In genomic region chr11:32884770-32885384, GRCh38 we compare ENCODE assay signal across 9 cellular contexts. TPM values are rescaled to one million over a fixed set of nuclear protein-coding genes. Genes with fewer than 3 reads are reported as not detected.
DNase-seq lines count a peak whose midpoint lies in the region; ATAC-seq and TF ChIP-seq lines count a peak whose summit lies in the region.
"Had no signal": no experiment of that assay in that cellular context is flagged by ENCODE, and none has a peak within 500 bp of the region (broad histone marks: within the 10 kb centered on the region; RNA-seq: fewer than 3 reads in every experiment).

No MANE protein-coding gene starts in this region.

- no peak overlapping the region for H3K4me2 ChIP-seq in OCI-LY7 (ENCODE audit: low read length)

- no peaks in the 10 kb centered on the region for H3K4me1 Mint-ChIP-seq in natural killer cell
- no peaks in the 10 kb centered on the region for H3K4me1 Mint-ChIP-seq in natural killer cell treated with Interleukin-12 subunit alpha and Interleukin-12 subunit beta and Interleukin-15 and Interleukin-18, amount 100 ng/mL, for 72 hours (ENCODE audit: low read depth in 2 of 2)

- no peaks in the 10 kb centered on the region for H3K9me2 ChIP-seq in OCI-LY7 (ENCODE audit: insufficient read depth, low read length)

- no peaks in the 10 kb centered on the region for H3K79me2 ChIP-seq in OCI-LY7 (ENCODE audit: insufficient read depth, low read depth, low read length)

- no peak overlapping the region for H2AFZ ChIP-seq in OCI-LY7 (ENCODE audit: low read length)

- H3K4me3 Mint-ChIP-seq in natural killer cell, result no peak overlapping the region
- no peak overlapping the region for H3K4me3 Mint-ChIP-seq in natural killer cell treated with Interleukin-12 subunit alpha and Interleukin-12 subunit beta and Interleukin-15 and Interleukin-18, amount 100 ng/mL, for 72 hours

- no peaks in the 10 kb centered on the region for H3K9me3 ChIP-seq in OCI-LY7 (ENCODE audit: low read length)

- no peaks in the 10 kb centered on the region for H3K36me3 Mint-ChIP-seq in natural killer cell
- no peaks in the 10 kb centered on the region for H3K36me3 Mint-ChIP-seq in natural killer cell treated with Interleukin-12 subunit alpha and Interleukin-12 subunit beta and Interleukin-15 and Interleukin-18, amount 100 ng/mL, for 72 hours
- H3K36me3 Mint-ChIP-seq: activated naive CD4-positive, alpha-beta T cell treated with anti-CD3 and anti-CD28 coated beads, Interleukin-2, amount 50 U/mL, for 72 hours had no signal

- no peak overlapping the region for H3K4me3 ChIP-seq in OCI-LY7 (ENCODE audit: low read depth, low read length, poor library complexity, severe bottlenecking)
- H3K4me3 ChIP-seq in fibroblast of pulmonary artery (replicated peaks; ENCODE audit: low read depth, low read length), result no peak overlapping the region

- no peak overlapping the region for H3K27ac Mint-ChIP-seq in natural killer cell
- no peak overlapping the region for H3K27ac Mint-ChIP-seq in natural killer cell treated with Interleukin-12 subunit alpha and Interleukin-12 subunit beta and Interleukin-15 and Interleukin-18, amount 100 ng/mL, for 72 hours
- H3K27ac Mint-ChIP-seq: activated naive CD4-positive, alpha-beta T cell treated with anti-CD3 and anti-CD28 coated beads, Interleukin-2, amount 50 U/mL, for 72 hours had no signal

- no peaks in the 10 kb centered on the region for H4K20me1 ChIP-seq in OCI-LY7 (ENCODE audit: insufficient read depth, low read length)

- no peaks in the 10 kb centered on the region for H3K4me1 ChIP-seq in OCI-LY7 (ENCODE audit: insufficient read depth, low read length, poor library complexity, severe bottlenecking)

- TF ChIP-seq CTCF in natural killer cell (IDR thresholded peaks at IDR 0.05) (peak; percentile 29), OCI-LY7 (conservative IDR thresholded peaks at IDR 0.05; ENCODE audit: low read length) (peak; percentile 80), fibroblast of pulmonary artery (IDR thresholded peaks at IDR 0.05; ENCODE audit: low read length, missing control alignments) (peak; percentile 64)

- intact Hi-C loops in natural killer cell (cut with micrococcal nuclease), result loop anchor here (2.0 kb wide), 1 partner anchor 180 kb away; no protein-coding TSS in a partner anchor
- intact Hi-C loops in OCI-LY7 (cut with micrococcal nuclease; ENCODE audit: unreplicated experiment), result no loop called here

- H3K27ac ChIP-seq in OCI-LY7 (ENCODE audit: low read depth, low read length, poor library complexity, severe bottlenecking), result no peak overlapping the region

- no peaks in the 10 kb centered on the region for H3K36me3 ChIP-seq in OCI-LY7 (ENCODE audit: insufficient read depth, low read length)

- CTCF ChIA-PET in OCI-LY7 (lab: Charles Lee; ENCODE audit: unreplicated experiment), result interaction anchor here (1.0 kb wide), 1 partner anchor 10 kb away, joined by 3 read pairs; no protein-coding TSS in a partner anchor

- POLR2A ChIA-PET in OCI-LY7 (lab: Charles Lee), result no interaction called here

- no TSS peak for BruUV-seq in OCI-LY7 (replicated peaks; lab: Mats Ljungman, UMichigan)

- no peak for DNase-seq in natural killer cell
- no peak for DNase-seq in natural killer cell treated with Interleukin-12 subunit alpha and Interleukin-12 subunit beta and Interleukin-15 and Interleukin-18, amount 100 ng/mL, for 72 hours (ENCODE audit: low spot score)
- DNase-seq in OCI-LY7 (ENCODE audit: low spot score), result peak; percentile 39
- peak; percentile 36 for DNase-seq in fibroblast of pulmonary artery (ENCODE audit: low read depth)
- no peak for DNase-seq in pons (ENCODE audit: low spot score)
- no peak for DNase-seq in COR-L47 (lab: John Stamatoyannopoulos, UW)
- DNase-seq in activated naive CD4-positive, alpha-beta T cell (lab: John Stamatoyannopoulos, UW), result no peak
- no peak for DNase-seq in stimulated activated CD8-positive, alpha-beta memory T cell treated with anti-CD3 and anti-CD28 coated beads, Interleukin-4, amount 100 ng/mL, for 48 hours

- peaks cover 0 to 6% of the 10 kb centered on the region in 2 donors for H3K27me3 Mint-ChIP-seq in natural killer cell (ENCODE audit: low read depth in 2 of 2)
- peaks cover 4 to 8% of the 10 kb centered on the region in 2 donors for H3K27me3 Mint-ChIP-seq in natural killer cell treated with Interleukin-12 subunit alpha and Interleukin-12 subunit beta and Interleukin-15 and Interleukin-18, amount 100 ng/mL, for 72 hours

- no peaks in the 10 kb centered on the region for H3K9me3 Mint-ChIP-seq in natural killer cell
- no peaks in the 10 kb centered on the region for H3K9me3 Mint-ChIP-seq in natural killer cell treated with Interleukin-12 subunit alpha and Interleukin-12 subunit beta and Interleukin-15 and Interleukin-18, amount 100 ng/mL, for 72 hours

- ATAC-seq in natural killer cell, result peak in 2 of 3 donors; percentile 48 to 52
- ATAC-seq in natural killer cell treated with Interleukin-12 subunit alpha and Interleukin-12 subunit beta and Interleukin-15 and Interleukin-18, amount 100 ng/mL, for 72 hours, result no peak

RNA-seq across cellular contexts. Expression of gene QSER1, which starts 7.7 kb away (rescaled TPM):
- total RNA-seq in natural killer cell (10 to 100 TPM; 14.5 to 21.5 (median 17.8) TPM), OCI-LY7 (2022) (46.3 and 52.5 TPM in 2 replicates)
- total RNA-seq in natural killer cell treated with Interleukin-12 subunit alpha and Interleukin-12 subunit beta and Interleukin-15 and Interleukin-18, amount 100 ng/mL, for 72 hours, result 10 to 100 TPM; 15.5 to 22.6 TPM
- total RNA-seq in OCI-LY7 (2014; rRNA removed; shearing (Covaris generic)), result 30.6 and 32.3 TPM in 2 replicates

RNA-seq across cellular contexts. Expression of gene PRRG4, which starts 55.1 kb away (rescaled TPM):
- total RNA-seq in natural killer cell, result under 1 TPM; 0.14 to 0.25 (median 0.19) TPM
- total RNA-seq in natural killer cell treated with Interleukin-12 subunit alpha and Interleukin-12 subunit beta and Interleukin-15 and Interleukin-18, amount 100 ng/mL, for 72 hours, result 1 to 10 TPM in 1 of 2 donors, under 1 TPM in 1; 0.67 to 1.8 TPM
- not detected in 2 replicates for total RNA-seq in OCI-LY7 (2014; rRNA removed; shearing (Covaris generic))
- total RNA-seq in OCI-LY7 (2022), result not detected in 2 replicates

Comparison
In these comparisons a context has a peak if more than half of its experiments do, and no peak if none do; other contexts are left out.
1. ATAC-seq: peak in natural killer cell (2 of 3); none in natural killer cell treated with Interleukin-12 subunit alpha and Interleukin-12 subunit beta and Interleukin-15 and Interleukin-18, amount 100 ng/mL, for 72 hours (0 of 2).
2. DNase-seq: peak in OCI-LY7 (single experiment) and fibroblast of pulmonary artery (single experiment); none in natural killer cell (single experiment), natural killer cell treated with Interleukin-12 subunit alpha and Interleukin-12 subunit beta and Interleukin-15 and Interleukin-18, amount 100 ng/mL, for 72 hours (single experiment), pons (single experiment), COR-L47 (single experiment), activated naive CD4-positive, alpha-beta T cell (0 of 4) and stimulated activated CD8-positive, alpha-beta memory T cell treated with anti-CD3 and anti-CD28 coated beads, Interleukin-4, amount 100 ng/mL, for 48 hours (single experiment).
3. CTCF ChIP-seq: peak in every context shown above with its lines; median percentile 80 in OCI-LY7; 64 in fibroblast of pulmonary artery; 29 in natural killer cell.